Comparison of ENCODE assay signal across 18 cellular contexts in genomic region chr2:239830718-239831271, GRCh38.
DNase-seq lines count a peak whose midpoint lies in the region; ATAC-seq and TF ChIP-seq lines count a peak whose summit lies in the region.
"Had no signal": no experiment of that assay in that cellular context is flagged by ENCODE, and none has a peak within 500 bp of the region (broad histone marks: within the 10 kb centered on the region; RNA-seq: fewer than 3 reads in every experiment).

No MANE protein-coding gene starts in this region.

- H3K4me1 ChIP-seq in lung (ENCODE audit: control insufficient read depth in 2 of 2, insufficient read depth in 2 of 2, low read length in 2 of 2) = peaks cover 0 to 8% of the 10 kb centered on the region in 2 donors
- H3K4me1 ChIP-seq in stomach = peaks cover 0 to 18% (median 8%) of the 10 kb centered on the region in 4 donors

- no peaks in the 10 kb centered on the region for H3K9me3 Mint-ChIP-seq in activated CD8-positive, alpha-beta T cell treated with anti-CD3 and anti-CD28 coated beads, Interleukin-2, amount 10 ng/mL, durations not matched to agents 7 days and 5 days (ENCODE audit: insufficient read depth)
- H3K9me3 Mint-ChIP-seq in activated CD8-positive, alpha-beta T cell treated with anti-CD3 and anti-CD28 coated beads for 36 hours = no peaks in the 10 kb centered on the region
- H3K9me3 Mint-ChIP-seq in brain (peaks cover 1 to 22% (median 8%) of the 10 kb centered on the region in 5 experiments), Calu3 (ENCODE audit: low read depth, unreplicated experiment) (peaks cover 4% of the 10 kb centered on the region)
- H3K9me3 Mint-ChIP-seq: activated naive CD4-positive, alpha-beta T cell treated with anti-CD3 and anti-CD28 coated beads for 36 hours; dendritic cell treated with granulocyte-macrophage colony-stimulating factor and Interleukin-4, amounts not matched to agents 40 ng/mL and 50 ng/mL, for 4 days; stimulated activated effector memory CD8-positive, alpha-beta T cell treated with anti-CD3 and anti-CD28 coated beads, Interleukin-12 subunit alpha, Interleukin-12 subunit beta, amount 100 ng/mL, for 72 hours had no signal

- no peak for TF ChIP-seq EP300 in stomach (IDR thresholded peaks at IDR 0.05)

- H3K36me3 Mint-ChIP-seq in activated CD8-positive, alpha-beta T cell treated with anti-CD3 and anti-CD28 coated beads, Interleukin-2, amount 10 ng/mL, durations not matched to agents 7 days and 5 days (ENCODE audit: low read depth) = no peaks in the 10 kb centered on the region
- H3K36me3 Mint-ChIP-seq in activated CD8-positive, alpha-beta T cell treated with anti-CD3 and anti-CD28 coated beads for 36 hours (ENCODE audit: low read depth) = no peaks in the 10 kb centered on the region
- peaks cover 8% of the 10 kb centered on the region for H3K36me3 Mint-ChIP-seq in brain
- no peaks in the 10 kb centered on the region for H3K36me3 Mint-ChIP-seq in Calu3 (ENCODE audit: insufficient read depth, unreplicated experiment)
- H3K36me3 Mint-ChIP-seq: stimulated activated effector memory CD8-positive, alpha-beta T cell treated with anti-CD3 and anti-CD28 coated beads, Interleukin-12 subunit alpha, Interleukin-12 subunit beta, amount 100 ng/mL, for 72 hours had no signal

- POLR2A ChIA-PET in activated CD8-positive, alpha-beta T cell treated with anti-CD3 and anti-CD28 coated beads, Interleukin-2, amount 10 ng/mL, durations not matched to agents 7 days and 5 days (lab: Charles Lee) = no interaction called here
- POLR2A ChIA-PET in activated CD8-positive, alpha-beta T cell treated with anti-CD3 and anti-CD28 coated beads for 36 hours (lab: Charles Lee) = no interaction called here

- H3K4me3 Mint-ChIP-seq in activated CD8-positive, alpha-beta T cell treated with anti-CD3 and anti-CD28 coated beads, Interleukin-2, amount 10 ng/mL, durations not matched to agents 7 days and 5 days = no peak overlapping the region
- H3K4me3 Mint-ChIP-seq in activated CD8-positive, alpha-beta T cell treated with anti-CD3 and anti-CD28 coated beads for 36 hours = no peak overlapping the region
- H3K4me3 Mint-ChIP-seq in brain (peak overlapping the region in 1 of 5 experiments; percentile 20), Calu3 (ENCODE audit: low read depth, unreplicated experiment) (no peak overlapping the region)
- H3K4me3 Mint-ChIP-seq: activated naive CD4-positive, alpha-beta T cell treated with anti-CD3 and anti-CD28 coated beads for 36 hours; dendritic cell treated with granulocyte-macrophage colony-stimulating factor and Interleukin-4, amounts not matched to agents 40 ng/mL and 50 ng/mL, for 4 days; stimulated activated effector memory CD8-positive, alpha-beta T cell treated with anti-CD3 and anti-CD28 coated beads, Interleukin-12 subunit alpha, Interleukin-12 subunit beta, amount 100 ng/mL, for 72 hours had no signal

- TF ChIP-seq POLR2A in stomach (IDR thresholded peaks at IDR 0.05) = no peak

- no TSS peak for BruUV-seq in Calu3 (replicated peaks; lab: Mats Ljungman, UMichigan)

- CTCF ChIA-PET in activated CD8-positive, alpha-beta T cell treated with anti-CD3 and anti-CD28 coated beads, Interleukin-2, amount 10 ng/mL, durations not matched to agents 7 days and 5 days (lab: Charles Lee) = no interaction called here
- CTCF ChIA-PET in activated CD8-positive, alpha-beta T cell treated with anti-CD3 and anti-CD28 coated beads for 36 hours (lab: Charles Lee) = no interaction called here
- CTCF ChIA-PET in Calu3 (lab: Charles Lee) = no interaction called here

- no peak for ATAC-seq in activated CD8-positive, alpha-beta T cell treated with anti-CD3 and anti-CD28 coated beads, Interleukin-2, amount 10 ng/mL, durations not matched to agents 7 days and 5 days
- no peak for ATAC-seq in activated CD8-positive, alpha-beta T cell treated with anti-CD3 and anti-CD28 coated beads for 36 hours
- ATAC-seq in lung (ENCODE audit: insufficient read depth, low FRiP score) (no peak), HG03175 (IDR thresholded peaks at IDR 0.05; ENCODE audit: unreplicated experiment) (no peak)
- ATAC-seq: PC-3; stimulated activated effector memory CD8-positive, alpha-beta T cell treated with anti-CD3 and anti-CD28 coated beads, Interleukin-12 subunit alpha, Interleukin-12 subunit beta, amount 100 ng/mL, for 72 hours had no signal

- WGBS in lung, 2 donors = 50 to 72% methylated on average over 6 of the region's 6 CpGs
- 28 to 44% (median 34%) methylated on average over 4 to 6 of the region's 6 CpGs for whole genome bisulfite sequencing in stomach, 5 donors

- no peak overlapping the region for H3K27ac ChIP-seq in lung (ENCODE audit: low read depth in 1 of 2, low read length in 1 of 2)
- H3K27ac ChIP-seq in stomach = no peak overlapping the region
- H3K27ac ChIP-seq: tibial artery had no signal

- TF ChIP-seq CTCF in activated CD8-positive, alpha-beta T cell treated with anti-CD3 and anti-CD28 coated beads for 36 hours (IDR thresholded peaks at IDR 0.05) = no peak
- TF ChIP-seq CTCF in brain (conservative IDR thresholded peaks at IDR 0.05) (no peak), lung (IDR thresholded peaks at IDR 0.05; ENCODE audit: control extremely low read depth, extremely low read depth) (no peak), stomach (IDR thresholded peaks at IDR 0.05) (no peak), Calu3 (IDR thresholded peaks at IDR 0.05; ENCODE audit: unreplicated experiment) (no peak)

- H3K27me3 Mint-ChIP-seq in activated CD8-positive, alpha-beta T cell treated with anti-CD3 and anti-CD28 coated beads, Interleukin-2, amount 10 ng/mL, durations not matched to agents 7 days and 5 days (ENCODE audit: low read depth) = no peaks in the 10 kb centered on the region
- H3K27me3 Mint-ChIP-seq in activated CD8-positive, alpha-beta T cell treated with anti-CD3 and anti-CD28 coated beads for 36 hours = no peaks in the 10 kb centered on the region
- H3K27me3 Mint-ChIP-seq in brain (peaks cover 8% of the 10 kb centered on the region), Calu3 (ENCODE audit: unreplicated experiment) (peaks cover 62% of the 10 kb centered on the region)

- no peaks in the 10 kb centered on the region for H3K27me3 ChIP-seq in lung (ENCODE audit: control insufficient read depth, insufficient read depth)
- peaks cover 0 to 21% (median 0%) of the 10 kb centered on the region in 3 donors for H3K27me3 ChIP-seq in stomach
- H3K27me3 ChIP-seq: tibial artery had no signal

- no peaks in the 10 kb centered on the region for H3K9me3 ChIP-seq in lung (ENCODE audit: control insufficient read depth in 2 of 2, insufficient read depth in 1 of 2, low read length in 1 of 2)
- H3K9me3 ChIP-seq in stomach = no peaks in the 10 kb centered on the region
- H3K9me3 ChIP-seq: tibial artery had no signal

- no peaks in the 10 kb centered on the region for H3K36me3 ChIP-seq in lung (ENCODE audit: control insufficient read depth in 2 of 2, insufficient read depth in 2 of 2, low read length in 2 of 2)
- no peaks in the 10 kb centered on the region for H3K36me3 ChIP-seq in stomach
- H3K36me3 ChIP-seq: tibial artery had no signal

- no peak overlapping the region for H3K27ac Mint-ChIP-seq in activated CD8-positive, alpha-beta T cell treated with anti-CD3 and anti-CD28 coated beads, Interleukin-2, amount 10 ng/mL, durations not matched to agents 7 days and 5 days
- no peak overlapping the region for H3K27ac Mint-ChIP-seq in activated CD8-positive, alpha-beta T cell treated with anti-CD3 and anti-CD28 coated beads for 36 hours
- H3K27ac Mint-ChIP-seq in brain = peak overlapping the region in 3 of 5 experiments; percentile 33 to 83 (median 57)
- no peak overlapping the region for H3K27ac Mint-ChIP-seq in Calu3 (ENCODE audit: unreplicated experiment)
- H3K27ac Mint-ChIP-seq: activated naive CD4-positive, alpha-beta T cell treated with anti-CD3 and anti-CD28 coated beads for 36 hours; dendritic cell treated with granulocyte-macrophage colony-stimulating factor and Interleukin-4, amounts not matched to agents 40 ng/mL and 50 ng/mL, for 4 days; stimulated activated effector memory CD8-positive, alpha-beta T cell treated with anti-CD3 and anti-CD28 coated beads, Interleukin-12 subunit alpha, Interleukin-12 subunit beta, amount 100 ng/mL, for 72 hours had no signal

- H3K4me3 ChIP-seq in lung = no peak overlapping the region
- no peak overlapping the region for H3K4me3 ChIP-seq in stomach
- H3K4me3 ChIP-seq: smooth muscle cell, tibial artery had no signal

- peak; percentile 4 for DNase-seq in activated CD8-positive, alpha-beta T cell treated with anti-CD3 and anti-CD28 coated beads, Interleukin-2, amount 10 ng/mL, durations not matched to agents 7 days and 5 days
- DNase-seq in activated CD8-positive, alpha-beta T cell treated with anti-CD3 and anti-CD28 coated beads for 36 hours = no peak
- peak; percentile 21 for DNase-seq in lung (ENCODE audit: low spot score)
- peak; percentile 24 for DNase-seq in stomach
- DNase-seq in HuH-7 (ENCODE audit: low spot score) = no peak
- DNase-seq in Calu3 = no peak
- DNase-seq: activated naive CD4-positive, alpha-beta T cell treated with anti-CD3 and anti-CD28 coated beads for 36 hours; DND-41; KBM-7; NCI-H1092; NCI-H69 had no signal

- no peaks in the 10 kb centered on the region for H3K4me1 Mint-ChIP-seq in activated CD8-positive, alpha-beta T cell treated with anti-CD3 and anti-CD28 coated beads, Interleukin-2, amount 10 ng/mL, durations not matched to agents 7 days and 5 days (ENCODE audit: low read depth)
- no peaks in the 10 kb centered on the region for H3K4me1 Mint-ChIP-seq in activated CD8-positive, alpha-beta T cell treated with anti-CD3 and anti-CD28 coated beads for 36 hours (ENCODE audit: low read depth)
- H3K4me1 Mint-ChIP-seq in brain = peaks cover 39% of the 10 kb centered on the region
- no peaks in the 10 kb centered on the region for H3K4me1 Mint-ChIP-seq in Calu3 (ENCODE audit: low read depth, unreplicated experiment)
- H3K4me1 Mint-ChIP-seq: stimulated activated effector memory CD8-positive, alpha-beta T cell treated with anti-CD3 and anti-CD28 coated beads, Interleukin-12 subunit alpha, Interleukin-12 subunit beta, amount 100 ng/mL, for 72 hours had no signal

- intact Hi-C loops in activated CD8-positive, alpha-beta T cell treated with anti-CD3 and anti-CD28 coated beads for 36 hours (cut with micrococcal nuclease) = no loop called here
- intact Hi-C loops in stomach (cut with DNase I; ENCODE audit: low total_unique reads) (no loop called here), Calu3 (cut with micrococcal nuclease; ENCODE audit: unreplicated experiment) (no loop called here)

Comparison
In these comparisons a context has a peak if more than half of its experiments do, and no peak if none do; other contexts are left out.
1. DNase-seq: peak in activated CD8-positive, alpha-beta T cell treated with anti-CD3 and anti-CD28 coated beads, Interleukin-2, amount 10 ng/mL, durations not matched to agents 7 days and 5 days (single experiment), lung (single experiment) and stomach (single experiment); none in activated CD8-positive, alpha-beta T cell treated with anti-CD3 and anti-CD28 coated beads for 36 hours (single experiment), HuH-7 (single experiment) and Calu3 (single experiment).
2. H3K27ac Mint-ChIP-seq: peak in brain (3 of 5); none in activated CD8-positive, alpha-beta T cell treated with anti-CD3 and anti-CD28 coated beads, Interleukin-2, amount 10 ng/mL, durations not matched to agents 7 days and 5 days (single experiment), activated CD8-positive, alpha-beta T cell treated with anti-CD3 and anti-CD28 coated beads for 36 hours (single experiment) and Calu3 (single experiment).